Comparison of ENCODE assay signal across 18 cellular contexts in genomic region chr11:120717623-120718022, GRCh38.
DNase-seq lines count a peak whose midpoint lies in the region; ATAC-seq and TF ChIP-seq lines count a peak whose summit lies in the region.
"Had no signal": no experiment of that assay in that cellular context is flagged by ENCODE, and none has a peak within 500 bp of the region (broad histone marks: within the 10 kb centered on the region; RNA-seq: fewer than 3 reads in every experiment).

No MANE protein-coding gene starts in this region.

- peaks cover 30% of the 10 kb centered on the region for H3K4me1 ChIP-seq in neural progenitor cell
- H3K4me1 ChIP-seq: Caco-2 had no signal

- H3K27me3 Mint-ChIP-seq in neural progenitor cell (ENCODE audit: insufficient read depth, low read depth), result peaks cover 10% of the 10 kb centered on the region
- peaks cover 87% of the 10 kb centered on the region for H3K27me3 Mint-ChIP-seq in Calu3 (ENCODE audit: unreplicated experiment)

- H3K9me3 ChIP-seq in neural progenitor cell (ENCODE audit: low read depth), result no peaks in the 10 kb centered on the region
- H3K9me3 ChIP-seq: Caco-2 had no signal

- H3K27ac ChIP-seq in neural progenitor cell, result no peak overlapping the region
- H3K27ac ChIP-seq: C4-2B had no signal

- no peak overlapping the region for H3K9ac ChIP-seq in neural progenitor cell

- H3K4me2 ChIP-seq in neural progenitor cell, result no peak overlapping the region

- H3K36me3 Mint-ChIP-seq in neural progenitor cell (no peaks in the 10 kb centered on the region), Calu3 (ENCODE audit: insufficient read depth, unreplicated experiment) (no peaks in the 10 kb centered on the region)
- H3K36me3 Mint-ChIP-seq: CD4-positive, CD25-positive, alpha-beta regulatory T cell; CD8-positive, alpha-beta T cell had no signal

- H3K36me3 ChIP-seq in neural progenitor cell, result no peaks in the 10 kb centered on the region

- H3K79me2 ChIP-seq in neural progenitor cell (ENCODE audit: low read depth), result no peaks in the 10 kb centered on the region

- no peaks in the 10 kb centered on the region for H4K20me1 ChIP-seq in neural progenitor cell (ENCODE audit: low read depth)

- CTCF ChIA-PET in Calu3 (lab: Charles Lee), result no interaction called here

- no peaks in the 10 kb centered on the region for H3K27me3 ChIP-seq in neural progenitor cell

- H3K27ac Mint-ChIP-seq in neural progenitor cell (no peak overlapping the region), Calu3 (ENCODE audit: unreplicated experiment) (no peak overlapping the region)
- H3K27ac Mint-ChIP-seq: CD4-positive, CD25-positive, alpha-beta regulatory T cell; CD8-positive, alpha-beta T cell had no signal

- H3K4me1 Mint-ChIP-seq in neural progenitor cell, result peaks cover 57% of the 10 kb centered on the region
- H3K4me1 Mint-ChIP-seq in Calu3 (ENCODE audit: low read depth, unreplicated experiment), result peaks cover 9% of the 10 kb centered on the region

- no peak overlapping the region for H3K4me3 ChIP-seq in neural progenitor cell

- no peak overlapping the region for H2AFZ ChIP-seq in neural progenitor cell (replicated peaks)

- intact Hi-C loops in Calu3 (cut with micrococcal nuclease; ENCODE audit: unreplicated experiment), result no loop called here

- BruUV-seq in Calu3 (replicated peaks; lab: Mats Ljungman, UMichigan), result no TSS peak

- TF ChIP-seq CTCF in neural progenitor cell (IDR thresholded peaks at IDR 0.05) (no peak), Calu3 (IDR thresholded peaks at IDR 0.05; ENCODE audit: unreplicated experiment) (no peak)

- no peaks in the 10 kb centered on the region for H3K9me3 Mint-ChIP-seq in neural progenitor cell
- H3K9me3 Mint-ChIP-seq in Calu3 (ENCODE audit: low read depth, unreplicated experiment), result no peaks in the 10 kb centered on the region
- H3K9me3 Mint-ChIP-seq: CD8-positive, alpha-beta T cell had no signal

- ATAC-seq in HG03135 (IDR thresholded peaks at IDR 0.05; ENCODE audit: unreplicated experiment), result no peak
- ATAC-seq: CD8-positive, alpha-beta T cell had no signal

- peaks cover 3% of the 10 kb centered on the region for H3F3A ChIP-seq in neural progenitor cell (ENCODE audit: low read depth)

- H3K4me3 Mint-ChIP-seq in neural progenitor cell (no peak overlapping the region), Calu3 (ENCODE audit: low read depth, unreplicated experiment) (no peak overlapping the region)
- H3K4me3 Mint-ChIP-seq: CD4-positive, CD25-positive, alpha-beta regulatory T cell; CD8-positive, alpha-beta T cell had no signal

- peak; percentile 8 for DNase-seq in astrocyte of the hippocampus (ENCODE audit: low read depth, low spot score)
- DNase-seq in islet precursor cell, result peak; percentile 45
- DNase-seq in neural progenitor cell (ENCODE audit: low spot score), result peak; percentile 28
- DNase-seq in GDM1 (lab: John Stamatoyannopoulos, UW), result no peak
- no peak for DNase-seq in stimulated activated CD4-positive, alpha-beta T cell treated with anti-CD3 and anti-CD28 coated beads, Interleukin-4, amount 100 ng/mL, for 24 hours
- DNase-seq in Calu3, result no peak
- DNase-seq: Caco-2; CD4-positive, CD25-positive, alpha-beta regulatory T cell; CD8-positive, alpha-beta T cell; DMS 273 treated with DMSO at 0.1 percent for 48 hours; DMS79; EL; GF-D8; GOT3; H7; HCEC 1CT had no signal

Comparison
In these comparisons a context has a peak if more than half of its experiments do, and no peak if none do; other contexts are left out.
1. DNase-seq: peak in astrocyte of the hippocampus (single experiment), islet precursor cell (single experiment) and neural progenitor cell (single experiment); none in GDM1 (single experiment), stimulated activated CD4-positive, alpha-beta T cell treated with anti-CD3 and anti-CD28 coated beads, Interleukin-4, amount 100 ng/mL, for 24 hours (single experiment) and Calu3 (single experiment).